In the genomic region with DNA sequence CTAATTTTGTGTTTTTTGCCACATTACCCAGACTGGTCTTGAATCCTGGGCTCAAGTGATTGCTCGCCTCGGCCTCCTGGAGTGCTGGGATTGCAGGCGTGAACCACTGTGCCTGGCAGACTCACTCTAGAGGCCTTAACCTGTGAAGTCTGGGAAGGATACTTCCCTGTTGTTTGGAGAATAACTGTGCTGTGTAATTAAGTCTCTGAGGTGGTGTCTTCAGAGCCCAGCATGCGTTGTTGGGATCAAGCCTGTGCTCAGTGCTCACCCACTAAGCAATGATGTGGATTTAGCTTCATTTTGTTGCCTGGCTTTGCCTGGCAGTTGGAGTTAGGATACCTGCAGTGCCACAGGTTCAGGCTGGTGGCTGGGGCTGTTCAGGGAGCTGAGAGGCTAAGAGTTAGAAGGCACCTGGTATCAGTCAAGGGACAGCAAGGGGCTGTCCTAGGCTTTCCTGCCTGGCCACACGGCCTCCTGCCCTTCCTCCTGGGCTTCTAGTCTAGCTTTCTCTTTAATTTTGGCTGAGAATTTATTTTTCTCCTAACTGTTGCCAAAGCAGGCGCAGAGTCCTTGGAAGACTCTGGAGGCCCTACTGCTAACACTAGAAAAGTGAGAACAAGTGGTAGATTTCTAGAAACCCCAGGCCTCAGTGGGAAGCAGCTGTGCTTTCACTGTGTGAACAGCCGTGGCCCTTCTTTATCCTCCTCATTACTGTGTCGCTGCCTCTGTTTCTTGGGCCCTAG, we compare ENCODE assay signal across 19 cellular contexts. TPM values are rescaled to one million over a fixed set of nuclear protein-coding genes. Genes with fewer than 3 reads are reported as not detected.
DNase-seq lines count a peak whose midpoint lies in the region; ATAC-seq, FAIRE-seq and TF ChIP-seq lines count a peak whose summit lies in the region.
"Had no signal": no experiment of that assay in that cellular context is flagged by ENCODE, and none has a peak within 500 bp of the region (broad histone marks: within the 10 kb centered on the region; RNA-seq: fewer than 3 reads in every experiment).

No MANE protein-coding gene starts in this region.

- peaks cover 75% of the 10 kb centered on the region; the same call in 1 of the 2 replicates for H4K20me1 ChIP-seq in BLaER1
- H4K20me1 ChIP-seq in H1 (replicated peaks in 1 of 2; ENCODE audit: control insufficient read depth in 1 of 2, insufficient read depth in 2 of 2, low read length in 2 of 2) = no peaks in the 10 kb centered on the region

- peaks cover 3% of the 10 kb centered on the region; the same call in 1 of the 2 replicates for H3K79me1 ChIP-seq in H1 (ENCODE audit: low read depth, low read length)
- peaks cover 31% of the 10 kb centered on the region for H3K79me1 ChIP-seq in mesenchymal stem cell (replicated peaks; ENCODE audit: low read length, poor library complexity, severe bottlenecking)

- H3K4me3 ChIP-seq in BLaER1 (no peak overlapping the region), HUES48 (ENCODE audit: low read depth, low read length) (no peak overlapping the region), H1 (ENCODE audit: extremely low read depth in 1 of 4, insufficient read depth in 2 of 4, low read depth in 3 of 4, low read length in 4 of 4) (no peak overlapping the region), mesenchymal stem cell (ENCODE audit: insufficient read depth in 1 of 2, low read depth in 1 of 2, low read length in 2 of 2) (no peak overlapping the region)
- H3K4me3 ChIP-seq: left lung, thoracic aorta had no signal

- no peaks in the 10 kb centered on the region for H3K27me3 ChIP-seq in BLaER1
- H3K27me3 ChIP-seq in HUES48 (ENCODE audit: control insufficient read depth, insufficient read depth, low read length) = no peaks in the 10 kb centered on the region
- H3K27me3 ChIP-seq in H1 (replicated peaks in 1 of 4; ENCODE audit: control insufficient read depth in 3 of 4, extremely low read depth in 1 of 4, insufficient read depth in 3 of 4, low read length in 3 of 4) = no peaks in the 10 kb centered on the region
- H3K27me3 ChIP-seq in mesenchymal stem cell (ENCODE audit: control insufficient read depth in 1 of 2, insufficient read depth in 1 of 2, low read length in 2 of 2) = no peaks in the 10 kb centered on the region
- H3K27me3 ChIP-seq: left lung had no signal

- H2BK15ac ChIP-seq in H1 (ENCODE audit: low read length) (no peak overlapping the region; the same call in 1 of the 2 replicates), mesenchymal stem cell (ENCODE audit: low read depth, poor library complexity, severe bottlenecking) (peak overlapping the region; percentile 21)

- FAIRE-seq in H1 (lab: Jason Lieb, UNC) = no peak

- peaks cover 0 to 10% of the 10 kb centered on the region in 2 experiments; a peak in 2 of 4 replicates for H3K79me2 ChIP-seq in H1 (ENCODE audit: control insufficient read depth in 1 of 2, insufficient read depth in 2 of 2, low read length in 2 of 2)

- H3K56ac ChIP-seq in H1 (replicated peaks; ENCODE audit: insufficient read length, low read depth, low read length) = no peak overlapping the region

- no peak for TF ChIP-seq RAD21 in H1 (IDR thresholded peaks at IDR 0.05 in 1 of 2, conservative IDR thresholded peaks at IDR 0.05 in 1 of 2; ENCODE audit: low read depth in 2 of 2, low read length in 2 of 2)

- H3K23me2 ChIP-seq in H1 (ENCODE audit: low read depth, low read length) = no peaks in the 10 kb centered on the region

- TF ChIP-seq POLR2A in H1 (IDR thresholded peaks at IDR 0.05; ENCODE audit: control extremely low read depth in 1 of 2, low read depth in 2 of 2, low read length in 2 of 2) = no peak

- 90% methylated on average over 8 of the region's 8 CpGs; no CpG with 5 or more reads in 1 of the 2 experiments for WGBS in H1 (ENCODE audit: extremely low coverage in 1 of 2, insufficient coverage in 1 of 2, insufficient read length in 1 of 2, insufficient replicate concordance in 2 of 2, low coverage in 1 of 2, low lambda C conversion rate in 2 of 2, missing lambda C conversion rate in 1 of 2), 2 experiments
- 94% methylated on average over 8 of the region's 8 CpGs for WGBS in mesenchymal stem cell

- H3K4me1 ChIP-seq in BLaER1 (peaks cover 89% of the 10 kb centered on the region), HUES48 (ENCODE audit: control insufficient read depth, insufficient read depth, low read length) (peaks cover 36% of the 10 kb centered on the region), H1 (replicated peaks in 1 of 4; ENCODE audit: control insufficient read depth in 3 of 4, insufficient read depth in 4 of 4, low read length in 3 of 4) (peaks cover 20 to 31% (median 24%) of the 10 kb centered on the region in 4 experiments), mesenchymal stem cell (ENCODE audit: control insufficient read depth, insufficient read depth, low read depth, low read length) (peaks cover 44% of the 10 kb centered on the region)

- no peak overlapping the region for H4K5ac ChIP-seq in H1 (ENCODE audit: insufficient read length, low read depth, low read length)

- POLR2A ChIA-PET in H1 (lab: Charles Lee; ENCODE audit: partially characterized antibody) = interaction anchor here (0.7 to 2.1 kb wide), 5 partner anchors 9 to 93 kb away, joined by 4 to 10 read pairs (median 5); no protein-coding TSS in a partner anchor

- no peaks in the 10 kb centered on the region for H3K9me3 ChIP-seq in BLaER1
- H3K9me3 ChIP-seq in HUES48 (ENCODE audit: control insufficient read depth, insufficient read depth, low read length) = no peaks in the 10 kb centered on the region
- no peaks in the 10 kb centered on the region for H3K9me3 ChIP-seq in H1 (ENCODE audit: insufficient read depth in 2 of 2, low read depth in 1 of 2, low read length in 1 of 2)
- no peaks in the 10 kb centered on the region for H3K9me3 ChIP-seq in mesenchymal stem cell (ENCODE audit: control insufficient read depth, low read length)
- H3K9me3 ChIP-seq: left lung, thoracic aorta had no signal

- no peak overlapping the region for H3K23ac ChIP-seq in H1 (ENCODE audit: insufficient read length)
- no peak overlapping the region for H3K23ac ChIP-seq in mesenchymal stem cell (ENCODE audit: low read length in 2 of 2)

- no peak overlapping the region for H2BK20ac ChIP-seq in H1 (ENCODE audit: low read length)

- CTCF ChIA-PET in H1 (lab: Charles Lee; ENCODE audit: partially characterized antibody) = interaction anchor here (1.1 to 4.2 kb wide), 4 partner anchors 9 to 45 kb away, joined by 3 to 17 read pairs (median 5); no protein-coding TSS in a partner anchor

- H3K27ac ChIP-seq in BLaER1 = peak overlapping the region; percentile 89; the same call in 1 of the 2 replicates
- H3K27ac ChIP-seq in HUES48 (ENCODE audit: low read depth, low read length) = peak overlapping the region; percentile 44
- peak overlapping the region; percentile 79; the same call in 1 of the 2 replicates for H3K27ac ChIP-seq in H1 (ENCODE audit: low read depth, low read length)
- peak overlapping the region; percentile 99 for H3K27ac ChIP-seq in mesenchymal stem cell (ENCODE audit: low read length, poor library complexity, severe bottlenecking)
- H3K27ac ChIP-seq: left lung, thoracic aorta had no signal

- H3K4ac ChIP-seq in H1 (replicated peaks; ENCODE audit: insufficient read length, low read depth, low read length) = no peak overlapping the region
- no peak overlapping the region for H3K4ac ChIP-seq in mesenchymal stem cell (ENCODE audit: low read depth in 1 of 2, low read length in 2 of 2)

- peak overlapping the region; percentile 89 for H2BK5ac ChIP-seq in H1 (ENCODE audit: low read depth, low read length)
- peak overlapping the region; percentile 35 for H2BK5ac ChIP-seq in mesenchymal stem cell (ENCODE audit: low read depth, low read length, poor library complexity, severe bottlenecking)

- no peak for TF ChIP-seq CTCF in H1 (IDR thresholded peaks at IDR 0.05; ENCODE audit: control extremely low read depth in 1 of 3, insufficient read depth in 1 of 3, low read depth in 1 of 3, low read length in 3 of 3)

- no peak overlapping the region for H4K8ac ChIP-seq in H1 (ENCODE audit: extremely low read depth, insufficient read depth, low read length)
- H4K8ac ChIP-seq in mesenchymal stem cell (ENCODE audit: low read length) = no peak overlapping the region

- DNase-seq in H1 (ENCODE audit: low read depth in 1 of 2, low spot score in 2 of 2) (peak in 1 of 2 experiments; percentile 43), mesenchymal stem cell (no peak), AG08396 (ENCODE audit: low spot score) (no peak)
- DNase-seq in activated effector memory CD4-positive, alpha-beta T cell treated with Interleukin-2 at 50 U/mL for 16 hours = no peak
- DNase-seq in stimulated activated CD4-positive, alpha-beta T cell treated with anti-CD3 and anti-CD28 coated beads, Interleukin-4, amount 100 ng/mL, for 24 hours = no peak
- DNase-seq: activated CD4-positive, alpha-beta T cell treated with anti-CD3 and anti-CD28 coated beads, Interleukin-2, amount 50 U/mL, for 1 hour; activated T-cell treated with anti-CD3 and anti-CD28 coated beads, Interleukin-2, amount 50 U/mL, for 48 hours; CD8-positive, alpha-beta memory T cell; DMS79; foreskin fibroblast; left lung; NCI-H1105 treated with DMSO at 0.1 percent for 48 hours; NCI-H524 treated with DMSO at 0.1 percent for 48 hours; SIG-M5; T-cell had no signal

- H2BK120ac ChIP-seq in H1 (replicated peaks; ENCODE audit: low read depth, low read length) (no peak overlapping the region), mesenchymal stem cell (ENCODE audit: low read depth, low read length) (no peak overlapping the region)

- no peak for ATAC-seq in HG03460 (IDR thresholded peaks at IDR 0.05; ENCODE audit: unreplicated experiment)
- ATAC-seq: left lung, T-cell had no signal

- H3K9ac ChIP-seq in BLaER1 (peak overlapping the region; percentile 56; the same call in 1 of the 2 replicates), HUES48 (ENCODE audit: low read depth, low read length) (peak overlapping the region; percentile 18; the same call in 1 of the 2 replicates), H1 (replicated peaks in 1 of 4; ENCODE audit: extremely low read depth in 1 of 4, low read depth in 3 of 4, low read length in 3 of 4) (peak overlapping the region in 1 of 4 experiments; percentile 38; a peak in 1 of 7 replicates), mesenchymal stem cell (ENCODE audit: low read length) (no peak overlapping the region)

- H3K4me2 ChIP-seq in BLaER1 (peak overlapping the region; percentile 88), H1 (ENCODE audit: insufficient read depth in 1 of 2, low read depth in 2 of 2, low read length in 2 of 2) (no peak overlapping the region), mesenchymal stem cell (ENCODE audit: low read length, poor library complexity, severe bottlenecking) (no peak overlapping the region)

- H3K36me3 ChIP-seq in BLaER1 (peaks cover 79% of the 10 kb centered on the region), HUES48 (ENCODE audit: control insufficient read depth, insufficient read depth, low read length) (peaks cover 69% of the 10 kb centered on the region), H1 (ENCODE audit: control insufficient read depth in 2 of 4, insufficient read depth in 4 of 4, low read length in 3 of 4) (peaks cover 3 to 47% (median 20%) of the 10 kb centered on the region in 4 experiments), mesenchymal stem cell (ENCODE audit: control insufficient read depth in 1 of 2, insufficient read depth in 2 of 2, low read depth in 1 of 2, low read length in 2 of 2) (peaks cover 46 to 90% of the 10 kb centered on the region in 2 experiments)

- H2AFZ ChIP-seq in H1 (ENCODE audit: low read length) = no peak overlapping the region
- no peak overlapping the region for H2AFZ ChIP-seq in mesenchymal stem cell (ENCODE audit: low read depth, low read length)

- peak overlapping the region; percentile 92; the same call in 1 of the 2 replicates for H2AK5ac ChIP-seq in H1 (ENCODE audit: low read depth, low read length)
- peak overlapping the region; percentile 84 for H2AK5ac ChIP-seq in mesenchymal stem cell (ENCODE audit: low read length, severe bottlenecking)

- H3K14ac ChIP-seq in H1 (ENCODE audit: insufficient read length) (no peak overlapping the region), mesenchymal stem cell (ENCODE audit: low read length in 2 of 2) (no peak overlapping the region)

- TF ChIP-seq EP300 in H1 (IDR thresholded peaks at IDR 0.05; ENCODE audit: borderline replicate concordance in 1 of 2, low read depth in 2 of 2, low read length in 2 of 2) = no peak

- H2BK12ac ChIP-seq in H1 (ENCODE audit: low read depth, low read length) = peak overlapping the region; percentile 84
- no peak overlapping the region for H2BK12ac ChIP-seq in mesenchymal stem cell (ENCODE audit: low read length in 2 of 2)

- H4K91ac ChIP-seq in H1 (replicated peaks; ENCODE audit: insufficient read length, low read length) (peak overlapping the region; percentile 44), mesenchymal stem cell (ENCODE audit: low read length) (no peak overlapping the region)

- H3K18ac ChIP-seq in H1 (ENCODE audit: extremely low read depth, low read length) (peak overlapping the region; percentile 88; the same call in 1 of the 2 replicates), mesenchymal stem cell (ENCODE audit: low read depth in 1 of 2, low read length in 2 of 2) (no peak overlapping the region)

RNA-seq across cellular contexts. Expression of gene EP400, which starts 38.5 kb away (rescaled TPM):
- 69.6 and 69.7 TPM in 2 replicates for total RNA-seq in H1 (2021; fragmentation: NEBNext Ultra II Directional; extraction: Animal tissue kit (Norgen Biotek cat#: 25700))
- polyA plus RNA-seq in H1 (2011; rRNA removed) = 13.1 and 16.2 TPM in 2 replicates
- polyA plus RNA-seq in H1 (2011; cell fraction: cytosol; rRNA removed) = 9.9 TPM
- polyA plus RNA-seq in H1 (2011; cell fraction: nucleus; rRNA removed) = 43.9 TPM
- polyA plus RNA-seq in H1 (2012, experiment 1 of 2) = 41.3 to 47.5 TPM (median 44.4 TPM) in 4 replicates
- 14.9 TPM for polyA plus RNA-seq in H1 (2012, experiment 2 of 2)
- polyA plus RNA-seq in H1 (2013, experiment 1 of 2) = 29.6 TPM
- polyA plus RNA-seq in H1 (2013, experiment 2 of 2) = 24.5 TPM
- polyA minus RNA-seq in H1 (2011; rRNA and poly(A)+ RNA removed) = 22.0 and 23.0 TPM in 2 replicates
- polyA minus RNA-seq in H1 (2011; cell fraction: cytosol; rRNA and poly(A)+ RNA removed) = 27.4 TPM
- 33.5 TPM for polyA minus RNA-seq in H1 (2011; cell fraction: nucleus; rRNA and poly(A)+ RNA removed)
- 12.8 TPM for polyA plus RNA-seq in mesenchymal stem cell (2013, experiment 1 of 2)
- 11.6 TPM for polyA plus RNA-seq in mesenchymal stem cell (2013, experiment 2 of 2)

RNA-seq across cellular contexts. Expression of gene PUS1, which starts 59.1 kb away (rescaled TPM):
- 81.2 and 82.5 TPM in 2 replicates for total RNA-seq in H1 (2021; fragmentation: NEBNext Ultra II Directional; extraction: Animal tissue kit (Norgen Biotek cat#: 25700))
- 48.1 and 65.7 TPM in 2 replicates for polyA plus RNA-seq in H1 (2011; rRNA removed)
- 74.1 TPM for polyA plus RNA-seq in H1 (2011; cell fraction: cytosol; rRNA removed)
- polyA plus RNA-seq in H1 (2011; cell fraction: nucleus; rRNA removed) = 85.2 TPM
- polyA plus RNA-seq in H1 (2012, experiment 1 of 2) = 57.7 to 80.3 TPM (median 73.5 TPM) in 4 replicates
- 51.6 TPM for polyA plus RNA-seq in H1 (2012, experiment 2 of 2)
- polyA plus RNA-seq in H1 (2013, experiment 1 of 2) = 42.1 TPM
- 42.7 TPM for polyA plus RNA-seq in H1 (2013, experiment 2 of 2)
- 28.4 and 37.6 TPM in 2 replicates for polyA minus RNA-seq in H1 (2011; rRNA and poly(A)+ RNA removed)
- polyA minus RNA-seq in H1 (2011; cell fraction: cytosol; rRNA and poly(A)+ RNA removed) = 50.9 TPM
- 40.6 TPM for polyA minus RNA-seq in H1 (2011; cell fraction: nucleus; rRNA and poly(A)+ RNA removed)
- polyA plus RNA-seq in mesenchymal stem cell (2013, experiment 1 of 2) = 10.5 TPM
- polyA plus RNA-seq in mesenchymal stem cell (2013, experiment 2 of 2) = 10.3 TPM

Comparison
In these comparisons a context has a peak if more than half of its experiments do, and no peak if none do; other contexts are left out.
1. H3K27ac ChIP-seq: peak in every context shown above with its lines; median percentile 99 in mesenchymal stem cell; 89 in BLaER1; 79 in H1; 44 in HUES48.